9 cellular contexts compared by ENCODE assay signal in genomic region chr15:96345560-96346389, GRCh38. TPM values are rescaled to one million over a fixed set of nuclear protein-coding genes. Genes with fewer than 3 reads are reported as not detected.
DNase-seq lines count a peak whose midpoint lies in the region; ATAC-seq lines count a peak whose summit lies in the region.
"Had no signal": no experiment of that assay in that cellular context is flagged by ENCODE, and none has a peak within 500 bp of the region (broad histone marks: within the 10 kb centered on the region; RNA-seq: fewer than 3 reads in every experiment).

No MANE protein-coding gene starts in this region.

- no peak overlapping the region for H3K27ac ChIP-seq in neuronal stem cell (replicated peaks; ENCODE audit: low read length)

- DNase-seq in Ammon's horn (ENCODE audit: low spot score): peak; percentile 91
- peak; percentile 20 for DNase-seq in GM19240 (ENCODE audit: insufficient read length, low spot score)
- peak; percentile 81 to 87 for DNase-seq in Kasumi-1 (lab: John Stamatoyannopoulos, UW)
- DNase-seq in SW480 (ENCODE audit: low spot score): peak; percentile 67
- DNase-seq in foreskin melanocyte: peak; percentile 85
- no peak for DNase-seq in neuronal stem cell (ENCODE audit: low spot score)
- no peak for DNase-seq in activated effector memory CD4-positive, alpha-beta T cell treated with Interleukin-2 at 50 U/mL for 16 hours

- H2BK12ac ChIP-seq in neuronal stem cell (ENCODE audit: low read length): no peak overlapping the region

- peak overlapping the region; percentile 88 for H3K4me2 ChIP-seq in neuronal stem cell (ENCODE audit: insufficient read depth, low read length, poor library complexity, severe bottlenecking)

- H2BK15ac ChIP-seq in neuronal stem cell (ENCODE audit: low read length): peak overlapping the region; percentile 20

- no peak overlapping the region for H2BK120ac ChIP-seq in neuronal stem cell (ENCODE audit: low read depth, low read length)

- no peaks in the 10 kb centered on the region for H3K9me3 ChIP-seq in neuronal stem cell (replicated peaks in 1 of 2; ENCODE audit: control insufficient read depth in 2 of 2, insufficient read depth in 1 of 2, low read depth in 1 of 2, low read length in 2 of 2)

- no peaks in the 10 kb centered on the region for H3K27me3 ChIP-seq in neuronal stem cell (ENCODE audit: control insufficient read depth in 3 of 3, insufficient read depth in 3 of 3, low read depth in 1 of 3, low read length in 3 of 3)

- H3K9ac ChIP-seq in neuronal stem cell (ENCODE audit: low read depth, low read length, poor library complexity): peak overlapping the region; percentile 72

- H3K4me1 ChIP-seq in neuronal stem cell (ENCODE audit: control insufficient read depth in 2 of 2, insufficient read depth in 1 of 2, low read depth in 1 of 2, low read length in 2 of 2): peaks cover 53 to 54% of the 10 kb centered on the region in 2 donors

- peak overlapping the region; percentile 60 for H3K14ac ChIP-seq in neuronal stem cell (ENCODE audit: low read length)

- H2BK5ac ChIP-seq in neuronal stem cell (ENCODE audit: low read length): no peak overlapping the region

- H3K4ac ChIP-seq in neuronal stem cell (ENCODE audit: low read length): no peak overlapping the region

- no peak overlapping the region for H4K91ac ChIP-seq in neuronal stem cell (ENCODE audit: low read depth, low read length, poor library complexity)

- H3K79me1 ChIP-seq in neuronal stem cell (ENCODE audit: low read depth, low read length): peaks cover 11% of the 10 kb centered on the region

- H3K23ac ChIP-seq in neuronal stem cell (ENCODE audit: low read depth, low read length, poor library complexity): peak overlapping the region; percentile 52

- peaks cover 4 to 42% of the 10 kb centered on the region in 2 donors for H3K36me3 ChIP-seq in neuronal stem cell (replicated peaks in 1 of 2; ENCODE audit: control insufficient read depth in 2 of 2, insufficient read depth in 2 of 2, low read length in 2 of 2)

- peak overlapping the region; percentile 89 for H3K18ac ChIP-seq in neuronal stem cell (ENCODE audit: low read length)

- H3K4me3 ChIP-seq in neuronal stem cell (ENCODE audit: low read length in 2 of 2): peak overlapping the region; percentile 6 to 67

- no peak overlapping the region for H2AK5ac ChIP-seq in neuronal stem cell (ENCODE audit: low read depth, low read length)

- ATAC-seq in GM21367 (IDR thresholded peaks at IDR 0.05; ENCODE audit: unreplicated experiment): no peak

- no peak overlapping the region for H4K8ac ChIP-seq in neuronal stem cell (ENCODE audit: low read depth, low read length)

- peak overlapping the region; percentile 54 for H2AFZ ChIP-seq in neuronal stem cell (ENCODE audit: low read length)

- no CpG with 5 or more reads among the region's 47 CpGs for WGBS in neuronal stem cell (ENCODE audit: extremely low coverage in 2 of 2, insufficient read length in 2 of 2, insufficient replicate concordance in 1 of 2), 2 donors

RNA-seq across cellular contexts. Expression of gene NR2F2, which starts 15.3 kb away (rescaled TPM):
- 43.2 TPM for polyA plus RNA-seq in neuronal stem cell (2013, experiment 1 of 2)
- polyA plus RNA-seq in neuronal stem cell (2013, experiment 2 of 2): 45.4 TPM
- polyA plus RNA-seq: IgD-negative memory B cell had no signal

Comparison
In these comparisons a context has a peak if more than half of its experiments do, and no peak if none do; other contexts are left out.
1. DNase-seq: peak in Ammon's horn (single experiment), GM19240 (single experiment), Kasumi-1 (2 of 2), SW480 (single experiment) and foreskin melanocyte (single experiment); none in neuronal stem cell (single experiment) and activated effector memory CD4-positive, alpha-beta T cell treated with Interleukin-2 at 50 U/mL for 16 hours (single experiment).